Comparison of ENCODE assay signal across 8 cellular contexts in the genomic region with DNA sequence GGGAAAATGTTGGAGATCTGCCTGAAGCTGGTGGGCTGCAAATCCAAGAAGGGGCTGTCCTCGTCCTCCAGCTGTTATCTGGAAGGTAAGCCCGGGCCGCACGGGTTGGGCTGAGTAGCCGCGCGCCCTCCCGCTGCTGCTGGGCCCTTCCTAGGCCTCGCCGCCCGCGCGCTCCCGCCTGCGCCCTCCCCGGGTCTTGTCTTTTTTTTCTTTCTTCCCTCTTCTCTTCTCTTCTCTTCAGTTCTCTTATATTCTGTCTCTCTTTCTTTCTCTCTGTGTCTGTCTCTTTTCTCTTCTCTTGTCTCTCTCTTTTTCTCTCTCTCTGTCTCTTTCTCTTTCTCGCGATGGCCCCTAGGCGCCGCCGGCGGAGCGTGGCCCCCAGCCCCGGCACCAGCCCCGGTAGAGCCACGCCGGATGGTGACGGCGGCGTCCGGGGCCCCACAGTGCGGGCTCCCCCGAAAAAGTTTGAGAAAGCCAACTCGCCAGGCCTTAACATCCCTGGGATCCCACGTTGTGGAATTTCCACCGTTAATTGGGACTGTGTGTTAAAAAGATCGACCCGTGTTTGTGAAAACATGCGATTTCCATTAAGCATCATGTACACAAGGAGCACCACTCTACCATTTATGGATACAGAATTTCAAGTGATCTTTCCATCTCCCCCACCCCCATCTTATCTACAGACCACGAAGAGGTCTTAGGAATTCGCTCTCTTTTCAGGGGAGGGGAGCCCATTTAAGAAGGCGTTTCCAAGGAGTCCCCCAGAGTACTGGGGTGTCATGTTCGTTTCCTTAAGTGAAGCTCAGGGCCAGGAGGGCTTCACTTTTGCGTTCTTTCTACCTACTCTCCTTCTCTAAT. TPM values are rescaled to one million over a fixed set of nuclear protein-coding genes. Genes with fewer than 3 reads are reported as not detected.
DNase-seq lines count a peak whose midpoint lies in the region; ATAC-seq, FAIRE-seq and TF ChIP-seq lines count a peak whose summit lies in the region.

No MANE protein-coding gene starts in this region.

- FAIRE-seq in H1 (lab: Jason Lieb, UNC), result no peak

- H3K9me3 ChIP-seq in H1 (ENCODE audit: insufficient read depth in 2 of 2, low read depth in 1 of 2, low read length in 1 of 2), result no peaks in the 10 kb centered on the region
- H3K9me3 ChIP-seq in stomach, result no peaks in the 10 kb centered on the region

- peak overlapping the region; percentile 82 to 93 (median 90) for H3K9ac ChIP-seq in H1 (replicated peaks in 1 of 4; ENCODE audit: extremely low read depth in 1 of 4, low read depth in 3 of 4, low read length in 3 of 4)

- peak overlapping the region; percentile 91 for H3K18ac ChIP-seq in H1 (ENCODE audit: extremely low read depth, low read length)

- CTCF ChIA-PET in H1 (lab: Charles Lee; ENCODE audit: partially characterized antibody), result interaction anchor here (1.0 to 1.3 kb wide), 4 partner anchors 28 to 168 kb away, joined by 3 to 4 read pairs (median 3); no protein-coding TSS in a partner anchor

- H3K4ac ChIP-seq in H1 (replicated peaks; ENCODE audit: insufficient read length, low read depth, low read length), result no peak overlapping the region

- peak overlapping the region; percentile 83 for H3K27ac ChIP-seq in C4-2B
- peak overlapping the region; percentile 67 for H3K27ac ChIP-seq in H1 (ENCODE audit: low read depth, low read length)
- peak overlapping the region; percentile 89 to 98 (median 96) for H3K27ac ChIP-seq in stomach

- no peak overlapping the region for H3K23ac ChIP-seq in H1 (ENCODE audit: insufficient read length)

- POLR2A ChIA-PET in H1 (lab: Charles Lee; ENCODE audit: partially characterized antibody), result interaction anchor here (0.7 to 2.7 kb wide), 11 partner anchors 9 to 143 kb away, joined by 3 to 24 read pairs (median 5); partner anchors contain the start of gene EXOSC2

- H3K23me2 ChIP-seq in H1 (ENCODE audit: low read depth, low read length), result peaks cover 2% of the 10 kb centered on the region

- no peaks in the 10 kb centered on the region for H3K36me3 ChIP-seq in H1 (ENCODE audit: control insufficient read depth in 2 of 4, insufficient read depth in 4 of 4, low read length in 3 of 4)
- no peaks in the 10 kb centered on the region for H3K36me3 ChIP-seq in stomach

- TF ChIP-seq CTCF in C4-2B (conservative IDR thresholded peaks at IDR 0.05), result no peak
- TF ChIP-seq CTCF in H1 (IDR thresholded peaks at IDR 0.05; ENCODE audit: control extremely low read depth in 1 of 3, insufficient read depth in 1 of 3, low read depth in 1 of 3, low read length in 3 of 3), result no peak; a peak in 1 of 4 replicates
- TF ChIP-seq CTCF in stomach (IDR thresholded peaks at IDR 0.05), result no peak

- H2AK5ac ChIP-seq in H1 (ENCODE audit: low read depth, low read length), result no peak overlapping the region

- no peak overlapping the region for H2AFZ ChIP-seq in H1 (ENCODE audit: low read length)

- H2BK12ac ChIP-seq in H1 (ENCODE audit: low read depth, low read length), result peak overlapping the region; percentile 85

- H4K20me1 ChIP-seq in H1 (replicated peaks in 1 of 2; ENCODE audit: control insufficient read depth in 1 of 2, insufficient read depth in 2 of 2, low read length in 2 of 2), result peaks cover 11 to 12% of the 10 kb centered on the region in 2 experiments

- no peak for DNase-seq in Jurkat, Clone E6-1 (ENCODE audit: low read depth, low spot score)
- DNase-seq in activated CD4-positive, CD25-positive, alpha-beta regulatory T cell treated with anti-CD3 and anti-CD28 coated beads, Interleukin-2, amount 50 U/mL, for 72 hours, result peak; percentile 33
- DNase-seq in H1 (ENCODE audit: low read depth in 1 of 2, low spot score in 2 of 2), result peak in 1 of 2 experiments; percentile 74
- peak; percentile 56 for DNase-seq in midbrain (lab: John Stamatoyannopoulos, UW)
- peak; percentile 51 for DNase-seq in stomach
- no peak for DNase-seq in kidney glomerular epithelial cell (lab: John Stamatoyannopoulos, UW)

- H3K27me3 ChIP-seq in H1 (replicated peaks in 1 of 4; ENCODE audit: control insufficient read depth in 3 of 4, extremely low read depth in 1 of 4, insufficient read depth in 3 of 4, low read length in 3 of 4) (no peaks in the 10 kb centered on the region), stomach (no peaks in the 10 kb centered on the region)

- H2BK15ac ChIP-seq in H1 (ENCODE audit: low read length), result no peak overlapping the region

- TF ChIP-seq POLR2A in H1 (IDR thresholded peaks at IDR 0.05; ENCODE audit: control extremely low read depth in 1 of 2, low read depth in 2 of 2, low read length in 2 of 2) (peak in 1 of 2 experiments; percentile 70; a peak in 2 of 3 replicates), stomach (IDR thresholded peaks at IDR 0.05) (no peak)

- no peak overlapping the region for H2BK20ac ChIP-seq in H1 (ENCODE audit: low read length)

- peak overlapping the region; percentile 59 for H3K56ac ChIP-seq in H1 (replicated peaks; ENCODE audit: insufficient read length, low read depth, low read length)

- intact Hi-C loops in stomach (cut with DNase I; ENCODE audit: low total_unique reads), result loop anchor here (10.0 kb wide), 1 partner anchor 121 kb away; no protein-coding TSS in a partner anchor

- TF ChIP-seq EP300 in H1 (IDR thresholded peaks at IDR 0.05; ENCODE audit: borderline replicate concordance in 1 of 2, low read depth in 2 of 2, low read length in 2 of 2) (no peak), stomach (IDR thresholded peaks at IDR 0.05) (no peak)

- H4K8ac ChIP-seq in H1 (ENCODE audit: extremely low read depth, insufficient read depth, low read length), result peak overlapping the region; percentile 91; the same call in 1 of the 2 replicates

- H3K4me1 ChIP-seq in H1 (replicated peaks in 1 of 4; ENCODE audit: control insufficient read depth in 3 of 4, insufficient read depth in 4 of 4, low read length in 3 of 4), result peaks cover 9 to 23% (median 14%) of the 10 kb centered on the region in 4 experiments
- peaks cover 33 to 70% (median 53%) of the 10 kb centered on the region in 4 donors for H3K4me1 ChIP-seq in stomach

- H3K4me3 ChIP-seq in Jurkat, Clone E6-1 (ENCODE audit: low read length), result peak overlapping the region; percentile 77
- H3K4me3 ChIP-seq in H1 (ENCODE audit: extremely low read depth in 1 of 4, insufficient read depth in 2 of 4, low read depth in 3 of 4, low read length in 4 of 4), result peak overlapping the region; percentile 84 to 98 (median 91)
- peak overlapping the region; percentile 60 to 72 (median 68) for H3K4me3 ChIP-seq in stomach

- H3K4me2 ChIP-seq in H1 (ENCODE audit: insufficient read depth in 1 of 2, low read depth in 2 of 2, low read length in 2 of 2), result peak overlapping the region; percentile 68 to 78

- H2BK120ac ChIP-seq in H1 (replicated peaks; ENCODE audit: low read depth, low read length), result no peak overlapping the region

- H2BK5ac ChIP-seq in H1 (ENCODE audit: low read depth, low read length), result peak overlapping the region; percentile 63; the same call in 1 of the 2 replicates

- WGBS in H1 (ENCODE audit: extremely low coverage in 1 of 2, insufficient coverage in 1 of 2, insufficient read length in 1 of 2, insufficient replicate concordance in 2 of 2, low coverage in 1 of 2, low lambda C conversion rate in 2 of 2, missing lambda C conversion rate in 1 of 2), 2 experiments, result 2% methylated on average over 42 of the region's 44 CpGs; no CpG with 5 or more reads in 1 of the 2 experiments
- 1 to 2% (median 2%) methylated on average over 41 to 44 of the region's 44 CpGs for WGBS in stomach, 5 donors

- H3K14ac ChIP-seq in H1 (ENCODE audit: insufficient read length), result no peak overlapping the region

- peaks cover 2% of the 10 kb centered on the region for H3K79me1 ChIP-seq in H1 (ENCODE audit: low read depth, low read length)

- no peak for TF ChIP-seq RAD21 in H1 (IDR thresholded peaks at IDR 0.05 in 1 of 2, conservative IDR thresholded peaks at IDR 0.05 in 1 of 2; ENCODE audit: low read depth in 2 of 2, low read length in 2 of 2)

- H4K91ac ChIP-seq in H1 (replicated peaks; ENCODE audit: insufficient read length, low read length), result no peak overlapping the region

- peak overlapping the region; percentile 20 for H4K5ac ChIP-seq in H1 (ENCODE audit: insufficient read length, low read depth, low read length)

- H3K79me2 ChIP-seq in H1 (ENCODE audit: control insufficient read depth in 1 of 2, insufficient read depth in 2 of 2, low read length in 2 of 2), result peaks cover 16 to 65% of the 10 kb centered on the region in 2 experiments; a peak in 3 of 4 replicates

- ATAC-seq in GM19351 (IDR thresholded peaks at IDR 0.05; ENCODE audit: unreplicated experiment), result peak; percentile 36

TF ChIP-seq in H1, 55 proteins besides CTCF, POLR2A, EP300 and RAD21 (continues in another document):
- TF ChIP-seq JUN (IDR thresholded peaks at IDR 0.05; ENCODE audit: low read depth, low read length) (no peak), USF2 (IDR thresholded peaks at IDR 0.05; ENCODE audit: low read length) (no peak), FOSL1 (IDR thresholded peaks at IDR 0.05; ENCODE audit: insufficient read depth, low read depth, low read length) (no peak), ATF3 (IDR thresholded peaks at IDR 0.05; ENCODE audit: insufficient read depth, low read depth, low read length) (no peak)

RNA-seq across cellular contexts. Expression of gene ABL1, which starts 0.6 kb away (rescaled TPM):
- 37.0 TPM for polyA plus RNA-seq in Jurkat, Clone E6-1 (2012; ENCODE audit: insufficient read depth, insufficient read length)
- total RNA-seq in H1 (2021; fragmentation: NEBNext Ultra II Directional; extraction: Animal tissue kit (Norgen Biotek cat#: 25700)), result 104 and 110 TPM in 2 replicates
- polyA plus RNA-seq in H1 (2011; rRNA removed), result 35.3 and 50.0 TPM in 2 replicates
- polyA plus RNA-seq in H1 (2011; cell fraction: cytosol; rRNA removed), result 41.4 TPM
- polyA plus RNA-seq in H1 (2011; cell fraction: nucleus; rRNA removed), result 52.8 TPM
- polyA plus RNA-seq in H1 (2012, experiment 1 of 2), result 55.9 to 65.2 TPM (median 59.1 TPM) in 4 replicates
- polyA plus RNA-seq in H1 (2012, experiment 2 of 2), result 58.6 TPM
- polyA plus RNA-seq in H1 (2013, experiment 1 of 2), result 42.6 TPM
- polyA plus RNA-seq in H1 (2013, experiment 2 of 2), result 43.7 TPM
- polyA minus RNA-seq in H1 (2011; rRNA and poly(A)+ RNA removed), result 78.2 and 79.9 TPM in 2 replicates
- 59.2 TPM for polyA minus RNA-seq in H1 (2011; cell fraction: cytosol; rRNA and poly(A)+ RNA removed)
- polyA minus RNA-seq in H1 (2011; cell fraction: nucleus; rRNA and poly(A)+ RNA removed), result 41.2 TPM
- 10 to 100 TPM; 36.2 to 95.9 (median 61.4) TPM for total RNA-seq in stomach
- 10 to 100 TPM; 19.0 to 34.2 (median 31.0) TPM for polyA plus RNA-seq in stomach

Comparison
In these comparisons a context has a peak if more than half of its experiments do, and no peak if none do; other contexts are left out.
1. DNase-seq: peak in activated CD4-positive, CD25-positive, alpha-beta regulatory T cell treated with anti-CD3 and anti-CD28 coated beads, Interleukin-2, amount 50 U/mL, for 72 hours (single experiment), midbrain (single experiment) and stomach (single experiment); none in Jurkat, Clone E6-1 (single experiment) and kidney glomerular epithelial cell (single experiment).
2. Peak in every context shown above with its lines, with median percentiles within 50 percentile points of each other: H3K27ac ChIP-seq and H3K4me3 ChIP-seq.